ENCODE assay signal across 9 cellular contexts in the genomic region with DNA sequence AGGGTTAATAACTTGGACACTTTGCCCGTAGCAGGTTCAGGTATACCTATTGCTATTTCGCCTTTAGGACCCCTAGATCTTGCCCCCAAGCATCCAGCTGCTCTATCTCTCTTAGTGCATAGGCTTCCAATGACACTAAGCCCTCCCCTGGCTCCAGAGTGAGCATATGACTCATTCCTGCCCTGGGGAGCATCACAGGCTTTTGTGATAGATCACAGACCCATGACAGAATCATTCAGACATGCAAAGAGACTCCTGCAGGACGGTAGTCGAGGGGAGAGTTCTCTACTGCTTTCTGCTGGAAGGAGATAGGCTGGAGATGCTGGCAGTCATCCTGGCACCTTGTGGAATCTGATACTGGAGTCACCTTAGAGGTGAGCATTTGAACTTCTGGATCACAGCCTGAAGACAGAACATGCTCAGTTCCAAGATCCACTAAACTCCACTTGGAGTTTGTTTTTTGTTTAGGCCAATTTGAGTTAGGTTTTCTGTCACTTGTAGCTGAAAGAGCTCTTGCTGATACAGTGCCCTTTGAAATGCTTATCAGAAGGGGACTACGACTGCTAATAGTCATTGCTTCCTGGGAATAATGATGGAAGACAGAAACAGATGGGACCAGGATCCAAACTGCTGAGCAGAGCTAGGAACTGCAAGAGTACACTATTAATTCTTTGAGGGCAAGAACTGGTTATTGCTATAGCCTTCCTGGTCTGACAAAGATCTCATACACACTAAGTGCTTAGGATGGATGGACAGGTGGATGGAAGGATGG. TPM values are rescaled to one million over a fixed set of nuclear protein-coding genes. Genes with fewer than 3 reads are reported as not detected.
DNase-seq lines count a peak whose midpoint lies in the region; ATAC-seq and TF ChIP-seq lines count a peak whose summit lies in the region.
"Had no signal": no experiment of that assay in that cellular context is flagged by ENCODE, and none has a peak within 500 bp of the region (broad histone marks: within the 10 kb centered on the region; RNA-seq: fewer than 3 reads in every experiment).

No MANE protein-coding gene starts in this region.

- peak overlapping the region in 6 of 9 donors; percentile 30 to 86 (median 65) for H3K27ac Mint-ChIP-seq in naive thymus-derived CD4-positive, alpha-beta T cell

- peaks cover 6 to 27% (median 16%) of the 10 kb centered on the region in 5 donors for H3K36me3 Mint-ChIP-seq in naive thymus-derived CD4-positive, alpha-beta T cell

- H4K20me1 ChIP-seq in OCI-LY7 (ENCODE audit: insufficient read depth, low read length), result peaks cover 7% of the 10 kb centered on the region; the same call in 1 of the 2 replicates

- POLR2A ChIA-PET in naive thymus-derived CD4-positive, alpha-beta T cell (lab: Charles Lee), result interaction anchor here (1.0 to 3.0 kb wide), 2 partner anchors 10 to 41 kb away, joined by 3 to 14 read pairs; partner anchors contain the start of gene LYSMD2
- POLR2A ChIA-PET in OCI-LY7 (lab: Charles Lee), result no interaction called here

- H3K4me3 Mint-ChIP-seq in naive thymus-derived CD4-positive, alpha-beta T cell, result peak overlapping the region in 7 of 10 donors; percentile 14 to 50 (median 43)

- no peak for TF ChIP-seq CTCF in epithelial cell of proximal tubule (conservative IDR thresholded peaks at IDR 0.05; ENCODE audit: low read depth, low read length)
- no peak for TF ChIP-seq CTCF in OCI-LY7 (conservative IDR thresholded peaks at IDR 0.05; ENCODE audit: low read length)

- no peak overlapping the region for H2AFZ ChIP-seq in OCI-LY7 (ENCODE audit: low read length)

- ATAC-seq in GM19463 (IDR thresholded peaks at IDR 0.05; ENCODE audit: unreplicated experiment) (peak; percentile 91), HG03520 (IDR thresholded peaks at IDR 0.05; ENCODE audit: unreplicated experiment) (peak; percentile 82), SK-N-SH treated with all-trans-retinoic acid at 6 μM for 48 hours (peak; percentile 95)
- peak; percentile 41 for ATAC-seq in naive thymus-derived CD4-positive, alpha-beta T cell

- no peaks in the 10 kb centered on the region for H3K27me3 Mint-ChIP-seq in naive thymus-derived CD4-positive, alpha-beta T cell

- H3K4me1 Mint-ChIP-seq in naive thymus-derived CD4-positive, alpha-beta T cell, result peaks cover 36 to 82% (median 75%) of the 10 kb centered on the region in 7 donors

- no TSS peak for BruUV-seq in OCI-LY7 (replicated peaks; lab: Mats Ljungman, UMichigan)

- no peak overlapping the region for H3K4me2 ChIP-seq in OCI-LY7 (ENCODE audit: low read length)

- no peaks in the 10 kb centered on the region for H3K9me3 Mint-ChIP-seq in naive thymus-derived CD4-positive, alpha-beta T cell

- CTCF ChIA-PET in naive thymus-derived CD4-positive, alpha-beta T cell (lab: Charles Lee), result interaction anchor here (0.6 to 3.1 kb wide), 2 partner anchors 76 to 839 kb away, joined by 3 to 10 read pairs; no protein-coding TSS in a partner anchor
- CTCF ChIA-PET in OCI-LY7 (lab: Charles Lee; ENCODE audit: unreplicated experiment), result no interaction called here

- intact Hi-C loops in naive thymus-derived CD4-positive, alpha-beta T cell (cut with micrococcal nuclease), result no loop called here
- intact Hi-C loops in OCI-LY7 (cut with micrococcal nuclease; ENCODE audit: unreplicated experiment), result no loop called here

- DNase-seq in Daoy (ENCODE audit: low read depth), result peak; percentile 97
- peak; percentile 46 for DNase-seq in epithelial cell of proximal tubule (ENCODE audit: low read depth)
- no peak for DNase-seq in naive thymus-derived CD4-positive, alpha-beta T cell
- DNase-seq in OCI-LY7 (ENCODE audit: low spot score), result no peak
- DNase-seq in NOMO-1 treated with DMSO at 0.1 percent for 48 hours (lab: John Stamatoyannopoulos, UW; ENCODE audit: unreplicated experiment), result no peak

- H3K36me3 ChIP-seq in naive thymus-derived CD4-positive, alpha-beta T cell (ENCODE audit: control insufficient read depth in 2 of 3, insufficient read depth in 3 of 3, low read length in 3 of 3), result peaks cover 0 to 12% (median 0%) of the 10 kb centered on the region in 3 experiments
- no peaks in the 10 kb centered on the region for H3K36me3 ChIP-seq in OCI-LY7 (ENCODE audit: insufficient read depth, low read length)

- no peaks in the 10 kb centered on the region for H3K9me3 ChIP-seq in naive thymus-derived CD4-positive, alpha-beta T cell (ENCODE audit: control insufficient read depth in 2 of 3, low read length in 3 of 3)
- H3K9me3 ChIP-seq in OCI-LY7 (ENCODE audit: low read length), result no peaks in the 10 kb centered on the region

- no peaks in the 10 kb centered on the region for H3K9me2 ChIP-seq in OCI-LY7 (ENCODE audit: insufficient read depth, low read length)

- no peaks in the 10 kb centered on the region for H3K27me3 ChIP-seq in naive thymus-derived CD4-positive, alpha-beta T cell (ENCODE audit: control insufficient read depth in 2 of 2, insufficient read depth in 2 of 2, low read length in 2 of 2)

- no peak overlapping the region for H3K4me3 ChIP-seq in epithelial cell of proximal tubule (ENCODE audit: low read depth, low read length)
- H3K4me3 ChIP-seq in naive thymus-derived CD4-positive, alpha-beta T cell (ENCODE audit: low read length), result no peak overlapping the region
- H3K4me3 ChIP-seq in OCI-LY7 (ENCODE audit: low read depth, low read length, poor library complexity, severe bottlenecking), result no peak overlapping the region

- H3K79me2 ChIP-seq in OCI-LY7 (ENCODE audit: insufficient read depth, low read depth, low read length), result no peaks in the 10 kb centered on the region

- H3K27ac ChIP-seq in naive thymus-derived CD4-positive, alpha-beta T cell (ENCODE audit: low read depth, low read length), result no peak overlapping the region
- H3K27ac ChIP-seq in OCI-LY7 (ENCODE audit: low read depth, low read length, poor library complexity, severe bottlenecking), result no peak overlapping the region

- peaks cover 26 to 33% of the 10 kb centered on the region in 2 donors for H3K4me1 ChIP-seq in naive thymus-derived CD4-positive, alpha-beta T cell (ENCODE audit: control insufficient read depth in 2 of 2, insufficient read depth in 2 of 2, low read length in 2 of 2)
- H3K4me1 ChIP-seq in OCI-LY7 (ENCODE audit: insufficient read depth, low read length, poor library complexity, severe bottlenecking), result peaks cover 21% of the 10 kb centered on the region

TF ChIP-seq in SK-N-SH treated with all-trans-retinoic acid at 6 μM for 48 hours, 23 proteins besides CTCF, POLR2A, EP300 and RAD21 (continues in another document):
- TF ChIP-seq PATZ1 (CRISPR knock-in tag; IDR thresholded peaks at IDR 0.05; ENCODE audit: borderline replicate concordance) (peak; percentile 93), CSDC2 (CRISPR knock-in tag; IDR thresholded peaks at IDR 0.05) (no peak), ZFP3 (CRISPR knock-in tag; IDR thresholded peaks at IDR 0.05) (no peak)
- TF ChIP-seq, protein P1, sequence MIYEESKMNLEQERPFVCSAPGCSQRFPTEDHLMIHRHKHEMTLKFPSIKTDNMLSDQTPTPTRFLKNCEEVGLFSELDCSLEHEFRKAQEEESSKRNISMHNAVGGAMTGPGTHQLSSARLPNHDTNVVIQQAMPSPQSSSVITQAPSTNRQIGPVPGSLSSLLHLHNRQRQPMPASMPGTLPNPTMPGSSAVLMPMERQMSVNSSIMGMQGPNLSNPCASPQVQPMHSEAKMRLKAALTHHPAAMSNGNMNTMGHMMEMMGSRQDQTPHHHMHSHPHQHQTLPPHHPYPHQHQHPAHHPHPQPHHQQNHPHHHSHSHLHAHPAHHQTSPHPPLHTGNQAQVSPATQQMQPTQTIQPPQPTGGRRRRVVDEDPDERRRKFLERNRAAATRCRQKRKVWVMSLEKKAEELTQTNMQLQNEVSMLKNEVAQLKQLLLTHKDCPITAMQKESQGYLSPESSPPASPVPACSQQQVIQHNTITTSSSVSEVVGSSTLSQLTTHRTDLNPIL (CRISPR knock-in tag; IDR thresholded peaks at IDR 0.05; ENCODE audit: low read depth), result peak; percentile 89; the same call in 1 of the 2 replicates

RNA-seq across cellular contexts. Expression of gene LYSMD2, which starts 11.0 kb away (rescaled TPM):
- 60.3 and 61.0 TPM in 2 replicates for total RNA-seq in Daoy (2014; rRNA removed; shearing (Covaris generic))
- 1.7 and 8.0 TPM in 2 replicates for total RNA-seq in epithelial cell of proximal tubule
- 10 to 100 TPM; 12.5 to 33.8 (median 17.8) TPM for total RNA-seq in naive thymus-derived CD4-positive, alpha-beta T cell
- polyA plus RNA-seq in naive thymus-derived CD4-positive, alpha-beta T cell, result 10 to 100 TPM; 42.2 to 46.8 TPM
- not detected in 2 replicates for total RNA-seq in OCI-LY7 (2014; rRNA removed; shearing (Covaris generic))
- total RNA-seq in OCI-LY7 (2022), result 0.50 and 0.89 TPM in 2 replicates

RNA-seq across cellular contexts. Expression of gene TMOD2, which starts 24.9 kb away (rescaled TPM):
- 8.7 and 15.5 TPM in 2 replicates for total RNA-seq in Daoy (2014; rRNA removed; shearing (Covaris generic))
- 1.5 and 1.6 TPM in 2 replicates for total RNA-seq in epithelial cell of proximal tubule
- total RNA-seq in naive thymus-derived CD4-positive, alpha-beta T cell, result 10 to 100 TPM in 4 of 5 experiments, 1 to 10 TPM in 1; 9.5 to 17.1 (median 13.4) TPM
- polyA plus RNA-seq in naive thymus-derived CD4-positive, alpha-beta T cell, result 1 to 10 TPM; 1.4 to 1.9 TPM
- total RNA-seq in OCI-LY7 (2014; rRNA removed; shearing (Covaris generic)), result not detected in 2 replicates
- 0.11 and 0.44 TPM in 2 replicates for total RNA-seq in OCI-LY7 (2022)

RNA-seq across cellular contexts. Expression of gene SCG3, which starts 45.2 kb away (rescaled TPM):
- total RNA-seq in Daoy (2014; rRNA removed; shearing (Covaris generic)), result 0.86 and 2.4 TPM in 2 replicates
- total RNA-seq in epithelial cell of proximal tubule, result not detected in 2 replicates
- not detected for total RNA-seq in naive thymus-derived CD4-positive, alpha-beta T cell
- not detected for polyA plus RNA-seq in naive thymus-derived CD4-positive, alpha-beta T cell
- not detected in 2 replicates for total RNA-seq in OCI-LY7 (2014; rRNA removed; shearing (Covaris generic))
- total RNA-seq in OCI-LY7 (2022), result not detected in 2 replicates
- total RNA-seq: activated CD8-positive, alpha-beta memory T cell treated with anti-CD3 and anti-CD28 coated beads for 36 hours had no signal

Comparison
In these comparisons a context has a peak if more than half of its experiments do, and no peak if none do; other contexts are left out.
1. DNase-seq: peak in Daoy (single experiment) and epithelial cell of proximal tubule (single experiment); none in naive thymus-derived CD4-positive, alpha-beta T cell (0 of 9), OCI-LY7 (single experiment) and NOMO-1 treated with DMSO at 0.1 percent for 48 hours (single experiment).
2. ATAC-seq: peak in every context shown above with its lines; median percentile 95 in SK-N-SH treated with all-trans-retinoic acid at 6 μM for 48 hours; 91 in GM19463; 82 in HG03520; 41 in naive thymus-derived CD4-positive, alpha-beta T cell.